Comparison of ENCODE assay signal across 22 cellular contexts in the genomic region with DNA sequence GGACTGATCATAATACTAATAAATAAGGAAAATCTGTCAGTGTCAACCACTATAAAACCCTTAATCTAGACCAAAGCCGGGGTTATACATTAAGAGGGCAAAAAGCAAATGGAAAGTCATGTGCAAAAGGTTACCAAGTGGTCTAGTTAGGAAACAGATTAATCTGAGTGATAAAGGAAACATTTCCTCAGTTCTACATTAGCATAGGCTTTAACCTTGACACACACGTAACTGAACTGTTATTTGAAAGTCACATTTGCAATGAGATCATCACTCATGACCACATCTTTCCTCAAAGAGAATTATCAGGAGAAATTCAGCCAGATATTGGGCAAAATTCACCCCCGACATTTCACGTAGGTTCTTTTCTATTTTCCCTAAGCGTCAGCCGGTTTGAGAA.
DNase-seq lines count a peak whose midpoint lies in the region; FAIRE-seq and TF ChIP-seq lines count a peak whose summit lies in the region.
"Had no signal": no experiment of that assay in that cellular context is flagged by ENCODE, and none has a peak within 500 bp of the region (broad histone marks: within the 10 kb centered on the region; RNA-seq: fewer than 3 reads in every experiment).

No MANE protein-coding gene starts in this region.

- H3K4me3 ChIP-seq in astrocyte (ENCODE audit: insufficient read depth, low read depth, low read length) = no peak overlapping the region
- H3K4me3 ChIP-seq: left lung, pancreas, Peyer's patch, skin epidermis, thoracic aorta had no signal

- H3K27ac ChIP-seq in astrocyte (ENCODE audit: low read depth, low read length) = peak overlapping the region; percentile 60
- H3K27ac ChIP-seq: left lung, pancreas, Peyer's patch, skin epidermis, thoracic aorta had no signal

- DNase-seq in EL = peak; percentile 59
- DNase-seq in KBM-7 = peak; percentile 82
- peak; percentile 68 for DNase-seq in astrocyte (ENCODE audit: low read depth)
- peak; percentile 22 for DNase-seq in kidney tubule cell (ENCODE audit: low spot score)
- no peak for DNase-seq in GM20000 (ENCODE audit: low spot score)
- no peak for DNase-seq in D341Med (ENCODE audit: low spot score)
- no peak for DNase-seq in DMS 273 treated with DMSO at 0.1 percent for 48 hours (lab: John Stamatoyannopoulos, UW)
- DNase-seq in activated CD4-positive, alpha-beta T cell treated with anti-CD3 and anti-CD28 coated beads, Interleukin-2, amount 50 U/mL, for 48 hours = no peak
- DNase-seq: amniotic stem cell; cerebellar nuclear complex; foreskin fibroblast; GDM1; left lung; NCI-H1105 treated with DMSO at 0.1 percent for 48 hours; NCI-H2171 treated with DMSO at 0.1 percent for 48 hours; pancreas; Peyer's patch; stimulated activated CD4-positive, alpha-beta T cell treated with anti-CD3 and anti-CD28 coated beads, Interleukin-4, amount 100 ng/mL, for 4 hours; stimulated activated CD8-positive, alpha-beta memory T cell treated with anti-CD3 and anti-CD28 coated beads, Interleukin-4, amount 100 ng/mL, for 48 hours had no signal

- in situ Hi-C loops in KBM-7 (cut with MboI; ENCODE audit: low pct_unique_long_range_greater_than_20kb, low sequenced_read_pairs) = no loop called here

- no peaks in the 10 kb centered on the region for H4K20me1 ChIP-seq in astrocyte (ENCODE audit: insufficient read depth, low read length)

- no peaks in the 10 kb centered on the region for H3K9me3 ChIP-seq in astrocyte (ENCODE audit: insufficient read depth, low read depth, low read length)
- H3K9me3 ChIP-seq: left lung, pancreas, Peyer's patch, thoracic aorta had no signal

- H3K9ac ChIP-seq in astrocyte (ENCODE audit: low read length) = no peak overlapping the region

- H3K27me3 Mint-ChIP-seq in astrocyte (ENCODE audit: low read depth, unreplicated experiment) = no peaks in the 10 kb centered on the region

- peaks cover 2% of the 10 kb centered on the region for H3K9me3 Mint-ChIP-seq in astrocyte (ENCODE audit: unreplicated experiment)

- H3K4me1 ChIP-seq in astrocyte (ENCODE audit: insufficient read depth, low read length) = peaks cover 37% of the 10 kb centered on the region
- H3K4me1 ChIP-seq: pancreas had no signal

- no peaks in the 10 kb centered on the region for H3K27me3 ChIP-seq in astrocyte (ENCODE audit: insufficient read depth, low read length)
- H3K27me3 ChIP-seq: left lung, pancreas, Peyer's patch had no signal

- H2AFZ ChIP-seq in astrocyte (ENCODE audit: low read depth, low read length) = no peak overlapping the region

- H3K4me3 Mint-ChIP-seq in astrocyte (ENCODE audit: unreplicated experiment) = no peak overlapping the region

- peak overlapping the region; percentile 33 for H3K4me2 ChIP-seq in astrocyte (ENCODE audit: low read length)

- peaks cover 74% of the 10 kb centered on the region for H3K79me2 ChIP-seq in astrocyte (ENCODE audit: insufficient read depth, low read length)

- FAIRE-seq in astrocyte (lab: Jason Lieb, UNC) = peak; percentile 98
- FAIRE-seq: GM12892, pancreas had no signal

- peaks cover 20% of the 10 kb centered on the region for H3K36me3 Mint-ChIP-seq in astrocyte (ENCODE audit: low read depth, unreplicated experiment)

- no peak for TF ChIP-seq CTCF in astrocyte (IDR thresholded peaks at IDR 0.05; ENCODE audit: insufficient read depth, low read depth, low read length)
- TF ChIP-seq CTCF in GM20000 (IDR thresholded peaks at IDR 0.05; ENCODE audit: extremely low read depth, missing control alignments) = no peak

- peaks cover 43% of the 10 kb centered on the region for H3K4me1 Mint-ChIP-seq in astrocyte (ENCODE audit: low read depth, unreplicated experiment)

- H3K27ac Mint-ChIP-seq in astrocyte (ENCODE audit: unreplicated experiment) = peak overlapping the region; percentile 68

- H3K36me3 ChIP-seq in astrocyte (ENCODE audit: insufficient read depth, low read length) = no peaks in the 10 kb centered on the region
- H3K36me3 ChIP-seq: left lung, pancreas, Peyer's patch, thoracic aorta had no signal

Comparison
In these comparisons a context has a peak if more than half of its experiments do, and no peak if none do; other contexts are left out.
1. DNase-seq: peak in EL (single experiment), KBM-7 (single experiment), astrocyte (single experiment) and kidney tubule cell (single experiment); none in GM20000 (single experiment), D341Med (single experiment), DMS 273 treated with DMSO at 0.1 percent for 48 hours (single experiment) and activated CD4-positive, alpha-beta T cell treated with anti-CD3 and anti-CD28 coated beads, Interleukin-2, amount 50 U/mL, for 48 hours (0 of 2).